In the genomic region with DNA sequence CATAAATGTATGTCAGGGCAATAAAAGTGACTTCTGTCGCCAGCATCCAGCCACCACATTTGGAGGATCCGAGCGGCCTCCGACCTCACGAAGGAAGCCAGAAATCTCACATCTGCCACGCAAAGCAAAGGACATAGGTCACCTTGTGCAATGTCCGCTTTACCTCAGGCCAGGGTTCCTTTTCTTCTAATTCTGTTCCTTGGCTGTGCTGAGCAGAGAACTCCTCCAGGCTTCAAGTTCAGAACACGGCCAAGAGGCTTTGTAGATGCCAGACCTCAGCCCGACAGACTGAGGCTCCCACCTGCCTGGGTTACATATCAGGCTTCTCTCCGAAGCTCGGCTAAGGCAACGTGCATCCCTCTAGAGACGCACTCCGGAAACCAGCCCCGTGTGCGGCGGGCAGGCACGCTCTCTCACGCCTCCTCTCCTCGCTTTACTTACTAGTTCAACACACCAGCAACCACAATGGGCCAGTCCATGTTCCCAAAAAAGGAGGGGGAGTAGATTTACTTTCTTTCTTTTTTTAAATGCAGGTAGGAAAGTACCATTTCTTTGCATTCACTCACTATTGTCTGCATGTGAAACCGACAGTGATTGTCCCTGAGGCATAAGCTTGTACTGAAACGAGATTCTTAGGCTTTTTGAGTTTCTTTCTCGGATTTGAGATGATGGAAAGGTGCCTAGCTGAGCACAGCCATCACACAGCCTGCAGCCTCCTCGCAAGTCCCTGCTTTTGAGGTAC, we compare ENCODE assay signal across 8 cellular contexts.
DNase-seq lines count a peak whose midpoint lies in the region; ATAC-seq and TF ChIP-seq lines count a peak whose summit lies in the region.

No MANE protein-coding gene starts in this region.

- no peaks in the 10 kb centered on the region for H3K27me3 ChIP-seq in brain microvascular endothelial cell (replicated peaks)

- H3K4me1 Mint-ChIP-seq in T-helper 2 cell treated with Interferon-gamma antibody and Interleukin-4, amounts not matched to agents 5 μg/mL and 100 μg/mL, for 36 hours (ENCODE audit: low read depth): peaks cover 52% of the 10 kb centered on the region
- H3K4me1 Mint-ChIP-seq in immature natural killer cell: peaks cover 57 to 61% of the 10 kb centered on the region in 2 donors

- TF ChIP-seq CTCF in GM13976 (IDR thresholded peaks at IDR 0.05; ENCODE audit: borderline replicate concordance, control extremely low read depth, extremely low read depth, insufficient read depth, missing control alignments): no peak
- TF ChIP-seq CTCF in brain microvascular endothelial cell (IDR thresholded peaks at IDR 0.05; ENCODE audit: low read depth, low read length, missing control alignments): no peak

- peaks cover 23% of the 10 kb centered on the region for H3K36me3 Mint-ChIP-seq in T-helper 2 cell treated with Interferon-gamma antibody and Interleukin-4, amounts not matched to agents 5 μg/mL and 100 μg/mL, for 36 hours (ENCODE audit: low read depth)
- no peaks in the 10 kb centered on the region for H3K36me3 Mint-ChIP-seq in immature natural killer cell

- peak overlapping the region; percentile 91 for H3K4me3 Mint-ChIP-seq in T-helper 2 cell treated with Interferon-gamma antibody and Interleukin-4, amounts not matched to agents 5 μg/mL and 100 μg/mL, for 36 hours
- H3K4me3 Mint-ChIP-seq in immature natural killer cell: peak overlapping the region; percentile 87 to 92 (median 89)

- no peaks in the 10 kb centered on the region for H3K27me3 Mint-ChIP-seq in T-helper 2 cell treated with Interferon-gamma antibody and Interleukin-4, amounts not matched to agents 5 μg/mL and 100 μg/mL, for 36 hours (ENCODE audit: low read depth)
- H3K27me3 Mint-ChIP-seq in immature natural killer cell (ENCODE audit: low read depth in 3 of 3): peaks cover 16 to 23% (median 21%) of the 10 kb centered on the region in 3 donors

- H3K36me3 ChIP-seq in brain microvascular endothelial cell (replicated peaks): no peaks in the 10 kb centered on the region

- H3K4me3 ChIP-seq in brain microvascular endothelial cell (ENCODE audit: low read depth, low read length): peak overlapping the region; percentile 38

- in situ Hi-C loops in GM13976 (cut with MboI; ENCODE audit: low sequenced_read_pairs, unreplicated experiment) (no loop called here), brain microvascular endothelial cell (cut with HindIII; ENCODE audit: low pct_ligation_motif_present, low sequenced_read_pairs) (no loop called here)

- H3K27ac ChIP-seq in brain microvascular endothelial cell: peak overlapping the region; percentile 23

- H3K9me3 Mint-ChIP-seq in T-helper 2 cell treated with Interferon-gamma antibody and Interleukin-4, amounts not matched to agents 5 μg/mL and 100 μg/mL, for 36 hours: no peaks in the 10 kb centered on the region
- H3K9me3 Mint-ChIP-seq in immature natural killer cell: no peaks in the 10 kb centered on the region

- DNase-seq in GM13976 (ENCODE audit: low spot score) (peak; percentile 87), NCI-H1436 (lab: John Stamatoyannopoulos, UW) (peak; percentile 69), brain microvascular endothelial cell (peak; percentile 82), immature natural killer cell (peak; percentile 92 to 94 (median 93)), D341Med (ENCODE audit: low spot score) (no peak)
- peak; percentile 87 for DNase-seq in T-helper 2 cell treated with Interferon-gamma antibody and Interleukin-4, amounts not matched to agents 5 μg/mL and 100 μg/mL, for 36 hours (ENCODE audit: low spot score)
- DNase-seq in stimulated activated CD4-positive, alpha-beta T cell treated with anti-CD3 and anti-CD28 coated beads, Interleukin-12 subunit alpha, Interleukin-12 subunit beta, amount 100 ng/mL, for 24 hours (ENCODE audit: low read depth in 2 of 2): peak; percentile 77 to 78

- peak overlapping the region; percentile 96 for H3K27ac Mint-ChIP-seq in T-helper 2 cell treated with Interferon-gamma antibody and Interleukin-4, amounts not matched to agents 5 μg/mL and 100 μg/mL, for 36 hours
- peak overlapping the region; percentile 97 to 100 (median 98) for H3K27ac Mint-ChIP-seq in immature natural killer cell

- peak; percentile 95 for ATAC-seq in HG02678 (IDR thresholded peaks at IDR 0.05; ENCODE audit: unreplicated experiment)
